In the genomic region with DNA sequence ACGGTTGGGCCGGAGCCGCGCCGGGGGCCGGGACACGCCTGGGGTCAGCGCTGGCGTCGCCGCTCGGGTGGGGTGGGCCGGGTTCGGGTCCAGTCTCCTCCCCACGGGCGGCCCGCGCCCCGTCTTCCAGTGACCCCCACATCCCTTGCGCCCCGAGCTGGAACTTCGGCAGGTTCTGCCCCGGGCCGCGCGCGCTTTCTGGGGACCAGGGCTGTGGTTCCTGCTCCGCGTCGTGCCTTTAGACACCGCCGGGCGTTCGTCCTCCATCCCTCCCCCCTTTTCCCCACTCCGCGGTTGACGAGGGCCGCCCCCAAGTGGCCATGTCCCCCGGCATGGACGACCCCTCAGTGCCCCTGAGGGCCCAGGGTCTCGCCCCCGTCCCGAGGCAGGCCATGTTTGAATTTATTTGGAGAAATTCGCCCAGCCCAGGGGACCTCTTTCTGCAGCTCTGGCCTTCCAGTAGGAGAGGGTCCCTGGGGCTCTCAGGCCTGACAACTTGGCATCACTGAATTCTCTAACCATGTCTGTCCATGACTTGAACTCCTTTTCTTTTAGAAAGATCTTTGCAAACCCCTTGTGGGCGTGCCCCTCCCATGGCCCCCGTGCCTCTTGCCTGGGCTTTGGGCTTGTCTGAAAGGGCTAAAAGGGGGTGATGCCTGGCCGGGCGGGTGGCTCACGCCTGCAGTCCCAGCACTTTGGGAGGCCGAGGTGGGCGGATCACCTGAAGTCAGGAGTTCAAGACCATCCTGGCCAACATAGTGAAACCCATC, we compare ENCODE assay signal across 1 cellular context.
TF ChIP-seq lines count a peak whose summit lies in the region.

No MANE protein-coding gene starts in this region.

TF ChIP-seq in IMR-90, 13 proteins besides CTCF, POLR2A, EP300 and RAD21:
- TF ChIP-seq MAZ (IDR thresholded peaks at IDR 0.05; ENCODE audit: borderline replicate concordance, low read depth, low read length) (no peak), MXI1 (IDR thresholded peaks at IDR 0.05; ENCODE audit: borderline replicate concordance, low read depth, low read length) (no peak), MAFK (IDR thresholded peaks at IDR 0.05; ENCODE audit: low read depth, low read length) (no peak), CHD1 (IDR thresholded peaks at IDR 0.05; ENCODE audit: low read depth, low read length) (no peak), BHLHE40 (IDR thresholded peaks at IDR 0.05; ENCODE audit: low read depth, low read length) (no peak), RCOR1 (IDR thresholded peaks at IDR 0.05; ENCODE audit: insufficient replicate concordance, low read length) (no peak), NFE2L2 (IDR thresholded peaks at IDR 0.05; ENCODE audit: low read depth, low read length) (no peak), ELK1 (IDR thresholded peaks at IDR 0.05; ENCODE audit: borderline replicate concordance, low read depth, low read length) (no peak), CEBPB (IDR thresholded peaks at IDR 0.05; ENCODE audit: low read depth, low read length) (no peak), RFX5 (IDR thresholded peaks at IDR 0.05; ENCODE audit: low read depth, low read length) (no peak)
- TF ChIP-seq, protein P1, sequence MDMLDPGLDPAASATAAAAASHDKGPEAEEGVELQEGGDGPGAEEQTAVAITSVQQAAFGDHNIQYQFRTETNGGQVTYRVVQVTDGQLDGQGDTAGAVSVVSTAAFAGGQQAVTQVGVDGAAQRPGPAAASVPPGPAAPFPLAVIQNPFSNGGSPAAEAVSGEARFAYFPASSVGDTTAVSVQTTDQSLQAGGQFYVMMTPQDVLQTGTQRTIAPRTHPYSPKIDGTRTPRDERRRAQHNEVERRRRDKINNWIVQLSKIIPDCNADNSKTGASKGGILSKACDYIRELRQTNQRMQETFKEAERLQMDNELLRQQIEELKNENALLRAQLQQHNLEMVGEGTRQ (IDR thresholded peaks at IDR 0.05; ENCODE audit: low read depth, low read length) = no peak
TF ChIP-seq in IMR-90: peak in this region for 0.
